Comparison of ENCODE assay signal across 10 cellular contexts in the genomic region with DNA sequence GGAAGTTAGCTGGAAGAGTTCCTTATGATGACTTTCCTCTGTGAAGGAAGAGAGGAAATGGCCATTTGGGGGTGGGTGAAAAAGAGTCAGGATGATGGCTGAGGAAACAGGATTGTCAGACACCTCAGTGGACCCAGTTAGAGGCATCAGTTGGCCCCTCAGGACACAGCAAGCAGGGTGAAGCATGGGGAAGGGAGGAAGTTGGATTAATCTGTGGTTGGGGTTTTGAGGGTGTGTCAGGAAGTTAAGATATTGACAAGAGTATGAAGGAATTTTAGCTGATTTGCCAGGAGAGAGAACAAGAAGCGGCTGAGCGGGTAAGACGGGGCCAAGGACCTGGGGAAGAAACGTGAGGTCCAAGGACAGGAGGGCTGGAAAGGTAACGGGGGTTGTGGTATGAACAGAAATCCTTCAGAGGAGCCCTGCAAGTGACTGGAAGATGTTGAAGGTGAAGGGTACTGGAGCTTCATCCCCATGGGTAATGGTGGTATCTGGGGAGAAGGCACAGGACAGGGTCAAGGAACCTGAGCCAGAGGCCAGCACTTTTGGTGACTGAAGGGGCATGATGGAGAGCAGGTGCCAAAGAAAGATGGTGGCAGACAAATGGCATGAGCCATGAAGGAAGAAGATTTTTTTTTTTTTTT. TPM values are rescaled to one million over a fixed set of nuclear protein-coding genes. Genes with fewer than 3 reads are reported as not detected.
DNase-seq lines count a peak whose midpoint lies in the region; ATAC-seq and TF ChIP-seq lines count a peak whose summit lies in the region.
"Had no signal": no experiment of that assay in that cellular context is flagged by ENCODE, and none has a peak within 500 bp of the region (broad histone marks: within the 10 kb centered on the region; RNA-seq: fewer than 3 reads in every experiment).

No MANE protein-coding gene starts in this region.

- H3K4me3 Mint-ChIP-seq in activated naive CD4-positive, alpha-beta T cell treated with anti-CD3 and anti-CD28 coated beads, Interleukin-2, amount 10 ng/mL, durations not matched to agents 7 days and 5 days, result peak overlapping the region; percentile 34
- H3K4me3 Mint-ChIP-seq in T-cell (peak overlapping the region; percentile 34 to 100 (median 96)), endothelial cell (ENCODE audit: unreplicated experiment) (peak overlapping the region; percentile 10)
- H3K4me3 Mint-ChIP-seq in stimulated activated naive CD8-positive, alpha-beta T cell treated with anti-CD3 and anti-CD28 coated beads, Interleukin-15, amount 100 ng/mL, for 72 hours, result peak overlapping the region; percentile 24 to 34

- DNase-seq in activated naive CD4-positive, alpha-beta T cell treated with anti-CD3 and anti-CD28 coated beads, Interleukin-2, amount 10 ng/mL, durations not matched to agents 7 days and 5 days, result no peak
- no peak for DNase-seq in activated naive CD4-positive, alpha-beta T cell treated with Interleukin-2 at 50 U/mL for 16 hours
- no peak for DNase-seq in T-cell
- no peak for DNase-seq in endothelial cell (ENCODE audit: low spot score)
- no peak for DNase-seq in stimulated activated naive CD8-positive, alpha-beta T cell treated with anti-CD3 and anti-CD28 coated beads, Interleukin-15, amount 100 ng/mL, for 72 hours
- DNase-seq in NK-92 treated with Interleukin-12 subunit alpha and Interleukin-12 subunit beta, amount 100 ng/mL, for 24 hours (lab: John Stamatoyannopoulos, UW), result no peak
- DNase-seq: C1 segment of cervical spinal cord, NCI-H748 treated with DMSO at 0.1 percent for 48 hours had no signal

- CTCF ChIA-PET in activated naive CD4-positive, alpha-beta T cell treated with anti-CD3 and anti-CD28 coated beads, Interleukin-2, amount 10 ng/mL, durations not matched to agents 7 days and 5 days (lab: Charles Lee), result no interaction called here
- CTCF ChIA-PET in T-cell (lab: Charles Lee), result no interaction called here

- TF ChIP-seq CTCF in endothelial cell (IDR thresholded peaks at IDR 0.05; ENCODE audit: unreplicated experiment), result no peak

- ATAC-seq in T-cell (replicated peaks in 1 of 4) (no peak), GM18867 (IDR thresholded peaks at IDR 0.05; ENCODE audit: unreplicated experiment) (no peak), HG03280 (IDR thresholded peaks at IDR 0.05; ENCODE audit: unreplicated experiment) (no peak)
- ATAC-seq in stimulated activated naive CD8-positive, alpha-beta T cell treated with anti-CD3 and anti-CD28 coated beads, Interleukin-15, amount 100 ng/mL, for 72 hours, result no peak

- peaks cover 52% of the 10 kb centered on the region for H3K4me1 Mint-ChIP-seq in activated naive CD4-positive, alpha-beta T cell treated with anti-CD3 and anti-CD28 coated beads, Interleukin-2, amount 10 ng/mL, durations not matched to agents 7 days and 5 days
- H3K4me1 Mint-ChIP-seq in T-cell, result peaks cover 48 to 56% (median 52%) of the 10 kb centered on the region in 3 donors
- H3K4me1 Mint-ChIP-seq in endothelial cell (ENCODE audit: unreplicated experiment), result peaks cover 26% of the 10 kb centered on the region
- peaks cover 52% of the 10 kb centered on the region for H3K4me1 Mint-ChIP-seq in stimulated activated naive CD8-positive, alpha-beta T cell treated with anti-CD3 and anti-CD28 coated beads, Interleukin-15, amount 100 ng/mL, for 72 hours

- H3K9me3 Mint-ChIP-seq in activated naive CD4-positive, alpha-beta T cell treated with anti-CD3 and anti-CD28 coated beads, Interleukin-2, amount 10 ng/mL, durations not matched to agents 7 days and 5 days, result no peaks in the 10 kb centered on the region
- H3K9me3 Mint-ChIP-seq in T-cell (no peaks in the 10 kb centered on the region), endothelial cell (ENCODE audit: unreplicated experiment) (no peaks in the 10 kb centered on the region)
- H3K9me3 Mint-ChIP-seq in stimulated activated naive CD8-positive, alpha-beta T cell treated with anti-CD3 and anti-CD28 coated beads, Interleukin-15, amount 100 ng/mL, for 72 hours, result no peaks in the 10 kb centered on the region

- H3K36me3 Mint-ChIP-seq in activated naive CD4-positive, alpha-beta T cell treated with anti-CD3 and anti-CD28 coated beads, Interleukin-2, amount 10 ng/mL, durations not matched to agents 7 days and 5 days, result peaks cover 36% of the 10 kb centered on the region
- H3K36me3 Mint-ChIP-seq in T-cell (peaks cover 25% of the 10 kb centered on the region), endothelial cell (ENCODE audit: low read depth, unreplicated experiment) (peaks cover 26% of the 10 kb centered on the region)

- POLR2A ChIA-PET in T-cell (lab: Charles Lee), result no interaction called here

- H3K27ac Mint-ChIP-seq in activated naive CD4-positive, alpha-beta T cell treated with anti-CD3 and anti-CD28 coated beads, Interleukin-2, amount 10 ng/mL, durations not matched to agents 7 days and 5 days, result peak overlapping the region; percentile 69
- H3K27ac Mint-ChIP-seq in T-cell (peak overlapping the region; percentile 88 to 92), endothelial cell (ENCODE audit: unreplicated experiment) (peak overlapping the region; percentile 76)
- peak overlapping the region; percentile 14 to 30 for H3K27ac Mint-ChIP-seq in stimulated activated naive CD8-positive, alpha-beta T cell treated with anti-CD3 and anti-CD28 coated beads, Interleukin-15, amount 100 ng/mL, for 72 hours

- no peaks in the 10 kb centered on the region for H3K27me3 Mint-ChIP-seq in activated naive CD4-positive, alpha-beta T cell treated with anti-CD3 and anti-CD28 coated beads, Interleukin-2, amount 10 ng/mL, durations not matched to agents 7 days and 5 days
- H3K27me3 Mint-ChIP-seq in T-cell (no peaks in the 10 kb centered on the region), endothelial cell (ENCODE audit: unreplicated experiment) (peaks cover 23% of the 10 kb centered on the region)
- H3K27me3 Mint-ChIP-seq in stimulated activated naive CD8-positive, alpha-beta T cell treated with anti-CD3 and anti-CD28 coated beads, Interleukin-15, amount 100 ng/mL, for 72 hours, result no peaks in the 10 kb centered on the region

RNA-seq across cellular contexts. Expression of gene UQCC5, which starts 2.7 kb away (rescaled TPM):
- total RNA-seq in T-cell (10 to 100 TPM in 2 of 5 donors, 1 to 10 TPM in 3; 2.5 to 14.8 (median 9.8) TPM), endothelial cell (ENCODE audit: unreplicated experiment) (13.3 TPM)

RNA-seq across cellular contexts. Expression of gene NT5DC2, which starts 5.5 kb away (rescaled TPM):
- total RNA-seq in T-cell (10 to 100 TPM in 2 of 5 donors, 1 to 10 TPM in 3; 1.9 to 10.9 (median 7.4) TPM), endothelial cell (ENCODE audit: unreplicated experiment) (252 TPM)

RNA-seq across cellular contexts. Expression of gene STAB1, which starts 44.0 kb away (rescaled TPM):
- 1 to 10 TPM in 4 of 5 donors, under 1 TPM in 1; 0.38 to 2.2 (median 1.7) TPM for total RNA-seq in T-cell
- 866 TPM for total RNA-seq in endothelial cell (ENCODE audit: unreplicated experiment)

Comparison
In these comparisons a context has a peak if more than half of its experiments do, and no peak if none do; other contexts are left out.
1. H3K27ac Mint-ChIP-seq: peak in every context shown above with its lines; median percentile 90 in T-cell; 76 in endothelial cell; 69 in activated naive CD4-positive, alpha-beta T cell treated with anti-CD3 and anti-CD28 coated beads, Interleukin-2, amount 10 ng/mL, durations not matched to agents 7 days and 5 days; 22 in stimulated activated naive CD8-positive, alpha-beta T cell treated with anti-CD3 and anti-CD28 coated beads, Interleukin-15, amount 100 ng/mL, for 72 hours.
2. H3K4me3 Mint-ChIP-seq: peak in every context shown above with its lines; median percentile 96 in T-cell; 34 in activated naive CD4-positive, alpha-beta T cell treated with anti-CD3 and anti-CD28 coated beads, Interleukin-2, amount 10 ng/mL, durations not matched to agents 7 days and 5 days; 29 in stimulated activated naive CD8-positive, alpha-beta T cell treated with anti-CD3 and anti-CD28 coated beads, Interleukin-15, amount 100 ng/mL, for 72 hours; 10 in endothelial cell.
3. RNA of gene NT5DC2, which starts 5.5 kb away (total RNA-seq): 252 TPM in endothelial cell (single experiment); 1.9 to 10.9 TPM in T-cell; every median in the first group is over 10 times any median in the second.
4. RNA of gene STAB1, which starts 44.0 kb away (total RNA-seq): 866 TPM in endothelial cell (single experiment); 0.38 to 2.2 TPM in T-cell; every median in the first group is over 100 times any median in the second.